In genomic region chr18:59124370-59124704, GRCh38 we compare ENCODE assay signal across 19 cellular contexts.
"Had no signal": no experiment of that assay in that cellular context is flagged by ENCODE, and none has a peak within 500 bp of the region (broad histone marks: within the 10 kb centered on the region; RNA-seq: fewer than 3 reads in every experiment).

No MANE protein-coding gene starts in this region.

- H3K4me3 Mint-ChIP-seq: endodermal cell; naive thymus-derived CD4-positive, alpha-beta T cell; nephron progenitor cell; stimulated activated naive B cell treated with anti-CD40 and anti-IgM and Interleukin-4, amounts not matched to agents 10 μg/mL and 1 μg/mL and 100 μg/mL, for 72 hours; stimulated activated naive CD8-positive, alpha-beta T cell treated with anti-CD3 and anti-CD28 coated beads, Interleukin-15, amount 100 ng/mL, for 72 hours had no signal

- H3K4me1 ChIP-seq: gastroesophageal sphincter, psoas muscle, right lobe of liver, spleen, testis, tibial nerve, upper lobe of right lung, vagina had no signal

- H3K4me1 Mint-ChIP-seq: endodermal cell; nephron progenitor cell; stimulated activated naive B cell treated with anti-CD40 and anti-IgM and Interleukin-4, amounts not matched to agents 10 μg/mL and 1 μg/mL and 100 μg/mL, for 72 hours; stimulated activated naive CD8-positive, alpha-beta T cell treated with anti-CD3 and anti-CD28 coated beads, Interleukin-15, amount 100 ng/mL, for 72 hours had no signal

- H3K27ac Mint-ChIP-seq: endodermal cell; naive thymus-derived CD4-positive, alpha-beta T cell; nephron progenitor cell; stimulated activated naive B cell treated with anti-CD40 and anti-IgM and Interleukin-4, amounts not matched to agents 10 μg/mL and 1 μg/mL and 100 μg/mL, for 72 hours; stimulated activated naive CD8-positive, alpha-beta T cell treated with anti-CD3 and anti-CD28 coated beads, Interleukin-15, amount 100 ng/mL, for 72 hours had no signal

- H3K27me3 ChIP-seq: right lobe of liver, testis, vagina had no signal

- DNase-seq: effector CD4-positive, alpha-beta T cell; endodermal cell; glutamatergic neuron; left cardiac atrium; mesendoderm; naive thymus-derived CD4-positive, alpha-beta T cell; nephron progenitor cell; psoas muscle; retina; right lobe of liver; spleen; stimulated activated naive B cell treated with anti-CD40 and anti-IgM and Interleukin-4, amounts not matched to agents 10 μg/mL and 1 μg/mL and 100 μg/mL, for 72 hours; stimulated activated naive CD8-positive, alpha-beta T cell treated with anti-CD3 and anti-CD28 coated beads, Interleukin-15, amount 100 ng/mL, for 72 hours; testis; upper lobe of right lung had no signal

- H3K36me3 Mint-ChIP-seq: naive thymus-derived CD4-positive, alpha-beta T cell; stimulated activated naive B cell treated with anti-CD40 and anti-IgM and Interleukin-4, amounts not matched to agents 10 μg/mL and 1 μg/mL and 100 μg/mL, for 72 hours had no signal

- H3K27ac ChIP-seq: coronary artery, gastroesophageal sphincter, psoas muscle, right lobe of liver, spleen, testis, tibial nerve, upper lobe of right lung, vagina had no signal

- H3K36me3 ChIP-seq: gastroesophageal sphincter, right lobe of liver, spleen, tibial nerve, upper lobe of right lung, vagina had no signal

- H3K9me3 ChIP-seq: gastroesophageal sphincter, psoas muscle, right lobe of liver, spleen, testis, tibial nerve, upper lobe of right lung, vagina had no signal

- H3K4me3 ChIP-seq: coronary artery, gastroesophageal sphincter, psoas muscle, right lobe of liver, spleen, testis, tibial nerve, upper lobe of right lung, vagina had no signal

- H3K9me3 Mint-ChIP-seq: endodermal cell; naive thymus-derived CD4-positive, alpha-beta T cell; nephron progenitor cell; stimulated activated naive B cell treated with anti-CD40 and anti-IgM and Interleukin-4, amounts not matched to agents 10 μg/mL and 1 μg/mL and 100 μg/mL, for 72 hours; stimulated activated naive CD8-positive, alpha-beta T cell treated with anti-CD3 and anti-CD28 coated beads, Interleukin-15, amount 100 ng/mL, for 72 hours had no signal

- ATAC-seq: gastroesophageal sphincter; naive thymus-derived CD4-positive, alpha-beta T cell; right lobe of liver; upper lobe of right lung had no signal
